In the genomic region with DNA sequence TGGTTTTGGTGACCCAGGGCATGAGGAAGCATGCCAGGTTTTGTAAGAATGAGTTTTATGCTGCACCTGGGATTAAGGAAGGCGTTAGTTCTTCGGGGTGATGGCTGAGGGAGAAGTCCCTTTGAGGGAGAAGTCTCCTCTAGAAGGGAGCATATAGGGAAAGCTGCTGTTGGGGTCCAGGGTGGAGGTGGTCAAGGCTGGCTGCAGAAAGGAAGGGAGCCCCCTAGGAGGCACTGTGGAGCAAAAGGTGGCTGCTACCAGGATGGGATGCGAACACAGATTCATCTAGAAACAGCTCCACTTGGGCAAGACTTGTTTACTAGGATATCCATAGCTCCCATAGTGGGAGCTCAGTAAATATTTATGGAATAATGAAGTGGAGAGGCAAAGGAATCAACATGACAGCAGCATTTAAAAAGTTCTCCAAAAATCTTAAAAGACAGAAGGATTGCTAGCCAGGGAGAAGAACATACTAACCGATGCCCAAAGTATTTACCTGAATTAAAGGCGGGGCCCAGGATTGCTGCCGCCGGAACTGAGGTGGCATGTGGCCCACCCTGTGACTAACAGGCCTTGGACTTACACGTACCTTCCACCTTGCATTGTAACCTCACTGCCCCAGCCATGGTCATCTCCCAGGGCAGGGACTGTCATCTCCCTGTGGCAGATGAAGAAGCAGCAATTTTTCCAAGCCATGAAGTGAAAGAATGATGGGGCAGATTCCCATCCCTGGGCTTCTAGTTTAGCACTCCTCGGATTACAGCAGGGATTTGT, we compare ENCODE assay signal across 11 cellular contexts. TPM values are rescaled to one million over a fixed set of nuclear protein-coding genes. Genes with fewer than 3 reads are reported as not detected.
A peak's percentile ranks its signal among the peaks of the same experiment; 100 is the strongest.
DNase-seq lines count a peak whose midpoint lies in the region; ATAC-seq and TF ChIP-seq lines count a peak whose summit lies in the region.
"Had no signal": no experiment of that assay in that cellular context is flagged by ENCODE, and none has a peak within 500 bp of the region (broad histone marks: within the 10 kb centered on the region; RNA-seq: fewer than 3 reads in every experiment).

No MANE protein-coding gene starts in this region.

- H3K27me3 ChIP-seq in Loucy (ENCODE audit: insufficient read depth, low read length, poor library complexity, severe bottlenecking) = no peaks in the 10 kb centered on the region
- H3K27me3 ChIP-seq in dorsolateral prefrontal cortex = peaks cover 0 to under 1% (median 0%) of the 10 kb centered on the region in 45 donors
- no peaks in the 10 kb centered on the region for H3K27me3 ChIP-seq in naive thymus-derived CD4-positive, alpha-beta T cell (ENCODE audit: control insufficient read depth in 2 of 2, insufficient read depth in 2 of 2, low read length in 2 of 2)
- H3K27me3 ChIP-seq: esophagus squamous epithelium had no signal

- BruUV-seq in Calu3 (replicated peaks; lab: Mats Ljungman, UMichigan) = no TSS peak

- no peak overlapping the region for H2AFZ ChIP-seq in Loucy (ENCODE audit: low read length)

- peak overlapping the region; percentile 14 for H3K27ac Mint-ChIP-seq in Calu3 (ENCODE audit: unreplicated experiment)
- no peak overlapping the region for H3K27ac Mint-ChIP-seq in nephron progenitor cell
- no peak overlapping the region for H3K27ac Mint-ChIP-seq in naive thymus-derived CD4-positive, alpha-beta T cell

- no peaks in the 10 kb centered on the region for H4K20me1 ChIP-seq in Loucy (ENCODE audit: insufficient read depth, low read length, poor library complexity, severe bottlenecking)

- no peaks in the 10 kb centered on the region for H3K36me3 ChIP-seq in Loucy (ENCODE audit: insufficient read depth, low read length)
- H3K36me3 ChIP-seq in naive thymus-derived CD4-positive, alpha-beta T cell (ENCODE audit: control insufficient read depth in 2 of 3, insufficient read depth in 3 of 3, low read length in 3 of 3) = no peaks in the 10 kb centered on the region

- intact Hi-C loops in Calu3 (cut with micrococcal nuclease; ENCODE audit: unreplicated experiment) = no loop called here
- intact Hi-C loops in dorsolateral prefrontal cortex (cut with DNase I) = no loop called here
- intact Hi-C loops in naive thymus-derived CD4-positive, alpha-beta T cell (cut with micrococcal nuclease) = loop anchor here in 1 of 2 donors (10.0 kb wide), 1 partner anchor 693 kb away; the partner anchor contains the start of gene GNAO1

- H3F3A ChIP-seq in Loucy (ENCODE audit: low read depth) = no peaks in the 10 kb centered on the region

- H3K27me3 Mint-ChIP-seq in Calu3 (ENCODE audit: unreplicated experiment) (no peaks in the 10 kb centered on the region), nephron progenitor cell (ENCODE audit: low read depth, poor library complexity) (peaks cover 2% of the 10 kb centered on the region)
- H3K27me3 Mint-ChIP-seq in naive thymus-derived CD4-positive, alpha-beta T cell = peaks cover 0 to 21% (median 11%) of the 10 kb centered on the region in 5 donors

- DNase-seq in Calu3 = peak; percentile 33
- DNase-seq in dorsolateral prefrontal cortex = no peak
- DNase-seq in nephron progenitor cell = no peak
- no peak for DNase-seq in hepatic stellate cell (ENCODE audit: low spot score)
- no peak for DNase-seq in NCI-H2196 (lab: John Stamatoyannopoulos, UW; ENCODE audit: unreplicated experiment)
- DNase-seq in naive thymus-derived CD4-positive, alpha-beta T cell = no peak
- DNase-seq: activated naive CD4-positive, alpha-beta T cell treated with anti-CD3 and anti-CD28 coated beads, Interleukin-2, amount 50 U/mL, for 16 hours; esophagus squamous epithelium; midbrain had no signal

- no peak for ATAC-seq in HG02798 (IDR thresholded peaks at IDR 0.05; ENCODE audit: poor library complexity, unreplicated experiment)
- ATAC-seq in naive thymus-derived CD4-positive, alpha-beta T cell = no peak

- peak overlapping the region in 35 of 59 donors; percentile 4 to 93 (median 83) for H3K27ac ChIP-seq in dorsolateral prefrontal cortex
- H3K27ac ChIP-seq in naive thymus-derived CD4-positive, alpha-beta T cell (ENCODE audit: low read depth, low read length) = no peak overlapping the region

- H3K36me3 Mint-ChIP-seq in Calu3 (ENCODE audit: insufficient read depth, unreplicated experiment) (no peaks in the 10 kb centered on the region), nephron progenitor cell (ENCODE audit: low read depth) (peaks cover 39% of the 10 kb centered on the region)
- H3K36me3 Mint-ChIP-seq in naive thymus-derived CD4-positive, alpha-beta T cell = no peaks in the 10 kb centered on the region

- TF ChIP-seq CTCF in Calu3 (IDR thresholded peaks at IDR 0.05; ENCODE audit: unreplicated experiment) (no peak), Loucy (conservative IDR thresholded peaks at IDR 0.05; ENCODE audit: low read length) (peak; percentile 58), dorsolateral prefrontal cortex (IDR thresholded peaks at IDR 0.05 in 54 of 56, conservative IDR thresholded peaks at IDR 0.05 in 2 of 56; ENCODE audit: low read depth in 1 of 56, partially characterized antibody in 56 of 56) (peak in 9 of 56 donors; percentile 8 to 45 (median 21)), nephron progenitor cell (IDR thresholded peaks at IDR 0.05) (peak; percentile 8)

- H3K4me1 Mint-ChIP-seq in Calu3 (ENCODE audit: low read depth, unreplicated experiment) (peaks cover 43% of the 10 kb centered on the region), nephron progenitor cell (peaks cover 37% of the 10 kb centered on the region)
- peaks cover 0 to 19% (median 13%) of the 10 kb centered on the region in 7 donors for H3K4me1 Mint-ChIP-seq in naive thymus-derived CD4-positive, alpha-beta T cell

- CTCF ChIA-PET in Calu3 (lab: Charles Lee) = interaction anchor here (0.5 to 1.7 kb wide), 5 partner anchors 8 to 140 kb away, joined by 3 to 4 read pairs (median 3); no protein-coding TSS in a partner anchor
- CTCF ChIA-PET in naive thymus-derived CD4-positive, alpha-beta T cell (lab: Charles Lee) = no interaction called here

- POLR2A ChIA-PET in naive thymus-derived CD4-positive, alpha-beta T cell (lab: Charles Lee) = no interaction called here

- no peaks in the 10 kb centered on the region for H3K79me2 ChIP-seq in Loucy (ENCODE audit: insufficient read depth, low read length)

- H3K9me3 Mint-ChIP-seq in Calu3 (ENCODE audit: low read depth, unreplicated experiment) (no peaks in the 10 kb centered on the region), nephron progenitor cell (no peaks in the 10 kb centered on the region)
- peaks cover 0 to 2% (median 0%) of the 10 kb centered on the region in 11 donors for H3K9me3 Mint-ChIP-seq in naive thymus-derived CD4-positive, alpha-beta T cell

- H3K4me3 Mint-ChIP-seq in Calu3 (ENCODE audit: low read depth, unreplicated experiment) (no peak overlapping the region), nephron progenitor cell (peak overlapping the region; percentile 18)
- H3K4me3 Mint-ChIP-seq in naive thymus-derived CD4-positive, alpha-beta T cell = no peak overlapping the region

- no peaks in the 10 kb centered on the region for H3K9me3 ChIP-seq in Loucy (ENCODE audit: insufficient read depth, low read depth, low read length)
- no peaks in the 10 kb centered on the region for H3K9me3 ChIP-seq in naive thymus-derived CD4-positive, alpha-beta T cell (ENCODE audit: control insufficient read depth in 2 of 3, low read length in 3 of 3)
- H3K9me3 ChIP-seq: esophagus squamous epithelium had no signal

- peaks cover 48% of the 10 kb centered on the region for H3K4me1 ChIP-seq in Loucy (ENCODE audit: insufficient read depth, low read length, poor library complexity, severe bottlenecking)
- peaks cover 0 to 12% of the 10 kb centered on the region in 2 donors for H3K4me1 ChIP-seq in naive thymus-derived CD4-positive, alpha-beta T cell (ENCODE audit: control insufficient read depth in 2 of 2, insufficient read depth in 2 of 2, low read length in 2 of 2)

- H3K4me3 ChIP-seq in Loucy (ENCODE audit: low read length, poor library complexity, severe bottlenecking) (no peak overlapping the region), dorsolateral prefrontal cortex (no peak overlapping the region)
- H3K4me3 ChIP-seq in naive thymus-derived CD4-positive, alpha-beta T cell (ENCODE audit: low read length) = no peak overlapping the region
- H3K4me3 ChIP-seq: esophagus squamous epithelium had no signal

- H3K9me2 ChIP-seq in Loucy (replicated peaks; ENCODE audit: low read depth, low read length) = no peaks in the 10 kb centered on the region

- no peak overlapping the region for H3K9ac ChIP-seq in Loucy (ENCODE audit: low read depth, low read length, poor library complexity, severe bottlenecking)

- no peak overlapping the region for H3K4me2 ChIP-seq in Loucy (ENCODE audit: low read depth, low read length, poor library complexity, severe bottlenecking)

RNA-seq across cellular contexts. Expression of gene LPCAT2, which starts 7.1 kb away (rescaled TPM):
- total RNA-seq in Calu3 (2022) (3.9 and 10.0 TPM in 2 replicates), dorsolateral prefrontal cortex (10 to 100 TPM in 88 of 120 experiments, 1 to 10 TPM in 32; 3.1 to 28.7 (median 11.7) TPM)
- total RNA-seq in naive thymus-derived CD4-positive, alpha-beta T cell = 10 to 100 TPM in 1 of 5 experiments, 1 to 10 TPM in 4; 1.1 to 16.9 (median 2.5) TPM
- under 1 TPM; 0.03 to 0.22 TPM for polyA plus RNA-seq in naive thymus-derived CD4-positive, alpha-beta T cell

RNA-seq across cellular contexts. Expression of gene MMP2, which starts 22.7 kb away (rescaled TPM):
- total RNA-seq in Calu3 (2022) (not detected in 2 replicates), dorsolateral prefrontal cortex (10 to 100 TPM in 6 of 120 experiments, 1 to 10 TPM in 114; 1.1 to 13.3 (median 4.3) TPM)
- total RNA-seq in naive thymus-derived CD4-positive, alpha-beta T cell = under 1 TPM in 4 of 5 experiments, not detected in 1; 0.51 to 0.59 (median 0.58) TPM
- polyA plus RNA-seq in naive thymus-derived CD4-positive, alpha-beta T cell = not detected
